In genomic region chr10:119283387-119283786, GRCh38 we compare ENCODE assay signal across 17 cellular contexts.
DNase-seq lines count a peak whose midpoint lies in the region; ATAC-seq, FAIRE-seq and TF ChIP-seq lines count a peak whose summit lies in the region.
"Had no signal": no experiment of that assay in that cellular context is flagged by ENCODE, and none has a peak within 500 bp of the region (broad histone marks: within the 10 kb centered on the region; RNA-seq: fewer than 3 reads in every experiment).

No MANE protein-coding gene starts in this region.

- no peak overlapping the region for H2AFZ ChIP-seq in GM12878 (ENCODE audit: control insufficient read depth, low read depth, low read length)
- H2AFZ ChIP-seq: GM23338 had no signal

- CTCF ChIA-PET in CD8-positive, alpha-beta T cell (lab: Charles Lee), result interaction anchor here (1.3 to 1.8 kb wide), 4 partner anchors 10 to 61 kb away, joined by 3 to 6 read pairs (median 4); no protein-coding TSS in a partner anchor
- CTCF ChIA-PET in GM12878 (lab: Yijun Ruan, JAX), result no interaction called here

- intact Hi-C loops in CD8-positive, alpha-beta T cell (cut with DNase I, micrococcal nuclease), result no loop called here
- intact Hi-C loops in GM12878 (cut with micrococcal nuclease; ENCODE audit: unreplicated experiment) (no loop called here), prostate gland (cut with DNase I) (loop anchor here (10.0 kb wide), 2 partner anchors 131 to 1819 kb away; no protein-coding TSS in a partner anchor)

- H3K27me3 ChIP-seq in CD8-positive, alpha-beta T cell (ENCODE audit: insufficient read depth, low read length), result no peaks in the 10 kb centered on the region
- H3K27me3 ChIP-seq in GM12878 (replicated peaks in 1 of 2; ENCODE audit: control insufficient read depth in 2 of 2, insufficient read depth in 2 of 2, low read length in 1 of 2), result no peaks in the 10 kb centered on the region
- no peaks in the 10 kb centered on the region for H3K27me3 ChIP-seq in prostate gland (replicated peaks; ENCODE audit: insufficient read depth)

- no TSS peak for BruUV-seq in GM12878 (replicated peaks; lab: Mats Ljungman, UMichigan)

- peak overlapping the region; percentile 31; the same call in 1 of the 2 replicates for H3K4me2 ChIP-seq in GM12878 (ENCODE audit: control insufficient read depth, insufficient read depth)
- H3K4me2 ChIP-seq: GM23338 had no signal

- no peak for TF ChIP-seq CTCF in CD8-positive, alpha-beta T cell (IDR thresholded peaks at IDR 0.05)
- no peak for TF ChIP-seq CTCF in GM12878 (IDR thresholded peaks at IDR 0.05 in 2 of 3, conservative IDR thresholded peaks at IDR 0.05 in 1 of 3; ENCODE audit: control insufficient read depth in 2 of 3, extremely low read depth in 1 of 3, insufficient read depth in 1 of 3, low read depth in 3 of 3, low read length in 3 of 3)
- TF ChIP-seq CTCF in prostate gland (IDR thresholded peaks at IDR 0.05), result no peak

- RAD21 ChIA-PET in GM12878 (lab: Charles Lee; ENCODE audit: unreplicated experiment), result interaction anchor here (1.0 kb wide), 1 partner anchor 15 kb away, joined by 3 read pairs; no protein-coding TSS in a partner anchor

- H3K4me3 ChIP-seq in CD8-positive, alpha-beta T cell (ENCODE audit: low read depth, low read length), result no peak overlapping the region
- no peak overlapping the region for H3K4me3 ChIP-seq in GM12878
- H3K4me3 ChIP-seq in prostate gland, result no peak overlapping the region
- H3K4me3 ChIP-seq: GM23338 had no signal

- TF ChIP-seq POLR2A in GM12878 (IDR thresholded peaks at IDR 0.05; ENCODE audit: low read depth, low read length) (no peak), prostate gland (IDR thresholded peaks at IDR 0.05) (no peak)

- DNase-seq in CD8-positive, alpha-beta T cell, result no peak
- DNase-seq in GM12878 (ENCODE audit: low read depth, low spot score) (no peak), prostate gland (ENCODE audit: low spot score) (no peak), NOMO-1 treated with DMSO at 0.1 percent for 48 hours (lab: John Stamatoyannopoulos, UW; ENCODE audit: unreplicated experiment) (no peak), NCI-H2029 treated with DMSO at 0.1 percent for 48 hours (lab: John Stamatoyannopoulos, UW) (no peak), NCI-H1436 (lab: John Stamatoyannopoulos, UW) (no peak)
- DNase-seq: EL, glutamatergic neuron, kidney glomerular epithelial cell, NCI-H1417, NCI-H446 treated with DMSO at 0.1 percent for 48 hours had no signal

- peak overlapping the region; percentile 60 for H3K4me3 Mint-ChIP-seq in CD8-positive, alpha-beta T cell
- H3K4me3 Mint-ChIP-seq: activated CD4-positive, alpha-beta T cell treated with anti-CD3 and anti-CD28 coated beads for 36 hours; GM23338 had no signal

- no peak for ATAC-seq in CD8-positive, alpha-beta T cell
- ATAC-seq in GM21723 (IDR thresholded peaks at IDR 0.05; ENCODE audit: unreplicated experiment) (peak; percentile 9), GM12878 (no peak), GM18870 (IDR thresholded peaks at IDR 0.05; ENCODE audit: unreplicated experiment) (no peak)
- ATAC-seq: GM23338 had no signal

- no peaks in the 10 kb centered on the region for H3K27me3 Mint-ChIP-seq in CD8-positive, alpha-beta T cell (ENCODE audit: low read depth)
- H3K27me3 Mint-ChIP-seq: activated CD4-positive, alpha-beta T cell treated with anti-CD3 and anti-CD28 coated beads for 36 hours; central memory CD8-positive, alpha-beta T cell had no signal

- TF ChIP-seq RAD21 in GM12878 (IDR thresholded peaks at IDR 0.05; ENCODE audit: insufficient read depth, low read depth, low read length), result no peak

- no peak overlapping the region for H3K9ac ChIP-seq in GM12878 (ENCODE audit: control insufficient read depth, insufficient read depth, low read length)

- peaks cover 74% of the 10 kb centered on the region for H3K4me1 Mint-ChIP-seq in CD8-positive, alpha-beta T cell (ENCODE audit: low read depth)

- no peak for FAIRE-seq in GM12878 (lab: Jason Lieb, UNC)

- H3K27ac Mint-ChIP-seq in CD8-positive, alpha-beta T cell, result peak overlapping the region; percentile 77
- H3K27ac Mint-ChIP-seq: GM23338 had no signal

- H3K36me3 Mint-ChIP-seq in CD8-positive, alpha-beta T cell, result peaks cover 2% of the 10 kb centered on the region

- SMC1A ChIA-PET in GM12878 (lab: Charles Lee; ENCODE audit: uncharacterized antibody, unreplicated experiment), result interaction anchor here (0.7 to 2.0 kb wide), 4 partner anchors 10 to 22 kb away, joined by 3 to 6 read pairs (median 4); no protein-coding TSS in a partner anchor

- in situ Hi-C loops in GM12878 (cut with MboI), result no loop called here

- H3K9me3 ChIP-seq in CD8-positive, alpha-beta T cell (ENCODE audit: low read length), result no peaks in the 10 kb centered on the region
- no peaks in the 10 kb centered on the region for H3K9me3 ChIP-seq in GM12878 (replicated peaks; ENCODE audit: control insufficient read depth, insufficient read depth, low read length)
- H3K9me3 ChIP-seq in prostate gland, result no peaks in the 10 kb centered on the region

- peaks cover 47% of the 10 kb centered on the region for H3K4me1 ChIP-seq in CD8-positive, alpha-beta T cell (ENCODE audit: insufficient read depth, low read length)
- H3K4me1 ChIP-seq in GM12878 (ENCODE audit: control insufficient read depth, insufficient read depth, low read length), result peaks cover 27% of the 10 kb centered on the region
- H3K4me1 ChIP-seq in prostate gland (replicated peaks), result peaks cover 6% of the 10 kb centered on the region

- H3K9me3 Mint-ChIP-seq in CD8-positive, alpha-beta T cell, result no peaks in the 10 kb centered on the region
- H3K9me3 Mint-ChIP-seq: central memory CD8-positive, alpha-beta T cell; GM23338 had no signal

- H3K79me2 ChIP-seq in GM12878 (ENCODE audit: control insufficient read depth, insufficient read depth, low read length), result peaks cover 8% of the 10 kb centered on the region

- no peak for TF ChIP-seq EP300 in GM12878 (IDR thresholded peaks at IDR 0.05; ENCODE audit: borderline replicate concordance in 1 of 2, control insufficient read depth in 1 of 2, low read depth in 2 of 2, low read length in 2 of 2)

- H4K20me1 ChIP-seq in GM12878 (ENCODE audit: control insufficient read depth, insufficient read depth), result no peaks in the 10 kb centered on the region

- POLR2A ChIA-PET in CD8-positive, alpha-beta T cell (lab: Charles Lee), result interaction anchor here (1.1 kb wide), 1 partner anchor 23 kb away, joined by 5 read pairs; no protein-coding TSS in a partner anchor
- POLR2A ChIA-PET in GM12878 (lab: Charles Lee), result interaction anchor here (0.7 to 1.0 kb wide), 3 partner anchors 23 to 28 kb away, joined by 3 to 6 read pairs (median 3); no protein-coding TSS in a partner anchor

- 94% methylated on average over 5 of the region's 5 CpGs for WGBS in GM12878 (ENCODE audit: insufficient coverage, insufficient replicate concordance, low lambda C conversion rate, missing lambda C conversion rate)
- WGBS in prostate gland, result 83% methylated on average over 5 of the region's 5 CpGs

- H3K36me3 ChIP-seq in CD8-positive, alpha-beta T cell (ENCODE audit: insufficient read depth, low read length), result no peaks in the 10 kb centered on the region
- H3K36me3 ChIP-seq in GM12878 (ENCODE audit: control insufficient read depth in 2 of 2, insufficient read depth in 2 of 2, low read length in 1 of 2) (no peaks in the 10 kb centered on the region), prostate gland (no peaks in the 10 kb centered on the region)

- no peak overlapping the region for H3K27ac ChIP-seq in CD8-positive, alpha-beta T cell (ENCODE audit: low read depth, low read length)
- 0 out of 2 replicates have a peak overlapping the region, but pooled peaks have one; percentile 1 for H3K27ac ChIP-seq in GM12878 (ENCODE audit: control insufficient read depth, insufficient read depth)
- H3K27ac ChIP-seq in prostate gland, result peak overlapping the region; percentile 41 to 53
- H3K27ac ChIP-seq: C4-2B had no signal

TF ChIP-seq in GM12878, 131 proteins besides CTCF, POLR2A, EP300 and RAD21 (continues in another document):
- TF ChIP-seq SREBF2 (IDR thresholded peaks at IDR 0.05; ENCODE audit: low read length) (no peak), ZNF207 (IDR thresholded peaks at IDR 0.05; ENCODE audit: borderline replicate concordance) (no peak), MAX (IDR thresholded peaks at IDR 0.05; ENCODE audit: low read depth, low read length) (no peak), RCOR1 (conservative IDR thresholded peaks at IDR 0.05; ENCODE audit: low read depth, low read length) (no peak), HDAC2 (IDR thresholded peaks at IDR 0.05) (no peak), FOXK2 (IDR thresholded peaks at IDR 0.05) (no peak), SP1 (IDR thresholded peaks at IDR 0.05; ENCODE audit: low read depth, low read length) (no peak), ESRRA (IDR thresholded peaks at IDR 0.05; ENCODE audit: low read length) (no peak), PKNOX1 (IDR thresholded peaks at IDR 0.05) (no peak), HSF1 (IDR thresholded peaks at IDR 0.05; ENCODE audit: low read depth, low read length) (no peak), NR2C2 (IDR thresholded peaks at IDR 0.05; ENCODE audit: borderline replicate concordance, control insufficient read depth, insufficient read length, low read depth) (no peak)
